ENCODE assay signal across 8 cellular contexts in genomic region chr1:66929691-66929998, GRCh38. TPM values are rescaled to one million over a fixed set of nuclear protein-coding genes. Genes with fewer than 3 reads are reported as not detected.
DNase-seq lines count a peak whose midpoint lies in the region; ATAC-seq and TF ChIP-seq lines count a peak whose summit lies in the region.

No MANE protein-coding gene starts in this region.

- H3K36me3 Mint-ChIP-seq in progenitor cell of endocrine pancreas (ENCODE audit: insufficient read depth) = no peaks in the 10 kb centered on the region

- TF ChIP-seq CTCF in esophagus muscularis mucosa (IDR thresholded peaks at IDR 0.05) (no peak), progenitor cell of endocrine pancreas (IDR thresholded peaks at IDR 0.05; ENCODE audit: unreplicated experiment) (no peak)

- TF ChIP-seq EP300 in esophagus muscularis mucosa (IDR thresholded peaks at IDR 0.05) = no peak

- peak; percentile 92 for DNase-seq in SIG-M5 treated with dmso at 0.1 percent for 504 hours (lab: John Stamatoyannopoulos, UW; ENCODE audit: unreplicated experiment)
- no peak for DNase-seq in esophagus muscularis mucosa (ENCODE audit: extremely low spot score)
- DNase-seq in progenitor cell of endocrine pancreas (ENCODE audit: low spot score, unreplicated experiment) = no peak
- no peak for DNase-seq in HCEC 1CT
- no peak for DNase-seq in NCI-H1105 treated with DMSO at 0.1 percent for 48 hours (lab: John Stamatoyannopoulos, UW)

- no peaks in the 10 kb centered on the region for H3K27me3 Mint-ChIP-seq in progenitor cell of endocrine pancreas

- no peaks in the 10 kb centered on the region for H3K36me3 ChIP-seq in ES-I3 (ENCODE audit: insufficient read depth, low read length)
- H3K36me3 ChIP-seq in esophagus muscularis mucosa = no peaks in the 10 kb centered on the region

- intact Hi-C loops in esophagus muscularis mucosa (cut with DNase I) = no loop called here

- H3K4me1 ChIP-seq in ES-I3 (ENCODE audit: insufficient read depth, low read length) = 0 out of 2 replicates have a peak, but pooled peaks cover 2% of the 10 kb centered on the region
- H3K4me1 ChIP-seq in esophagus muscularis mucosa = peaks cover 36 to 69% (median 59%) of the 10 kb centered on the region in 4 donors

- TF ChIP-seq POLR2A in esophagus muscularis mucosa (IDR thresholded peaks at IDR 0.05; ENCODE audit: low read depth) = no peak

- H3K9me3 Mint-ChIP-seq in progenitor cell of endocrine pancreas (ENCODE audit: low read depth) = no peaks in the 10 kb centered on the region

- no peaks in the 10 kb centered on the region for H3K9me3 ChIP-seq in ES-I3 (ENCODE audit: control insufficient read depth, insufficient read depth, low read length)
- no peaks in the 10 kb centered on the region for H3K9me3 ChIP-seq in esophagus muscularis mucosa

- WGBS in esophagus muscularis mucosa = 11% methylated on average over 9 of the region's 9 CpGs

- H3K4me1 Mint-ChIP-seq in progenitor cell of endocrine pancreas (ENCODE audit: low read depth) = peaks cover 28% of the 10 kb centered on the region

- peak overlapping the region; percentile 87 to 91 (median 88) for H3K4me3 ChIP-seq in esophagus muscularis mucosa

- peak overlapping the region; percentile 75; the same call in 1 of the 2 replicates for H3K9ac ChIP-seq in ES-I3 (ENCODE audit: low read depth, low read length)

- no peaks in the 10 kb centered on the region for H3K27me3 ChIP-seq in esophagus muscularis mucosa

- no peak for ATAC-seq in HG03354 (IDR thresholded peaks at IDR 0.05; ENCODE audit: poor library complexity, severe bottlenecking, unreplicated experiment)
- no peak for ATAC-seq in HG02763 (IDR thresholded peaks at IDR 0.05; ENCODE audit: unreplicated experiment)

- H3K27ac ChIP-seq in esophagus muscularis mucosa (replicated peaks in 1 of 4) = peak overlapping the region; percentile 98 to 99 (median 98)

- H3K27ac Mint-ChIP-seq in progenitor cell of endocrine pancreas = peak overlapping the region; percentile 54

- H3K4me3 Mint-ChIP-seq in progenitor cell of endocrine pancreas (ENCODE audit: low read depth) = peak overlapping the region; percentile 91

RNA-seq across cellular contexts. Expression of gene MIER1, which starts 4.9 kb away (rescaled TPM):
- total RNA-seq in esophagus muscularis mucosa (10 to 100 TPM; 39.4 to 56.5 (median 49.2) TPM), progenitor cell of endocrine pancreas (31.8 and 32.5 TPM in 2 replicates)

RNA-seq across cellular contexts. Expression of gene DNAI4, which starts 5.0 kb away (rescaled TPM):
- total RNA-seq in esophagus muscularis mucosa (1 to 10 TPM; 4.9 to 6.2 (median 5.5) TPM), progenitor cell of endocrine pancreas (11.7 and 14.3 TPM in 2 replicates)
